In genomic region chr13:37280231-37280630, GRCh38 we compare ENCODE assay signal across 1 cellular context.
DNase-seq lines count a peak whose midpoint lies in the region.

No MANE protein-coding gene starts in this region.

- DNase-seq in activated gamma-delta T cell (lab: John Stamatoyannopoulos, UW): peak; percentile 9
